ENCODE assay signal across 16 cellular contexts in the genomic region with DNA sequence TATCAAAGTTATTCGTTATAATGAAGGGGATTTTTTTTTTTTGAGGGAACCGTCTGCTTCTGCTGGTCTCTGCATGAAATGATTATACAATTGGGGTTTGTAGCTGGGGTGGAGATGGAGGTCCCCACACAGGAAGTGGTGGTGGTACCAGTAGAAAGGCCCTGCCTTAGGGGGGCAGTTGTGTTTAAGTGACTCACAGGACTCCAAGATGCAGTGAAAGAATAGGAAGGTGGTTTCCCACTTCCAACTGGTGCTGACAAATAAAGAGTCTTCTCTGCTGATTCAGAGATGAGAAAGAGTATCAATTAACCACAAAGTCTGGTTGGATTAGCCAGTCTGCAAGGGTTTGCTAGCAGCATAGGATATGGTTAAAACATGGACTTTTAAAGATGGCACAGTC.
DNase-seq lines count a peak whose midpoint lies in the region; ATAC-seq and TF ChIP-seq lines count a peak whose summit lies in the region.
"Had no signal": no experiment of that assay in that cellular context is flagged by ENCODE, and none has a peak within 500 bp of the region (broad histone marks: within the 10 kb centered on the region; RNA-seq: fewer than 3 reads in every experiment).

No MANE protein-coding gene starts in this region.

- peak overlapping the region in 1 of 2 donors; percentile 42 for H3K27ac Mint-ChIP-seq in stimulated activated naive CD8-positive, alpha-beta T cell treated with anti-CD3 and anti-CD28 coated beads, Interleukin-15, amount 100 ng/mL, for 72 hours
- H3K27ac Mint-ChIP-seq: memory B cell, natural killer cell had no signal

- no peaks in the 10 kb centered on the region for H3K4me1 ChIP-seq in foreskin keratinocyte
- H3K4me1 ChIP-seq: BE2C, gastrocnemius medialis had no signal

- no peak for TF ChIP-seq CTCF in foreskin keratinocyte (conservative IDR thresholded peaks at IDR 0.05)

- no peak overlapping the region for H3K27ac ChIP-seq in foreskin keratinocyte
- H3K27ac ChIP-seq: gastrocnemius medialis, PC-9 had no signal

- no peaks in the 10 kb centered on the region for H3K9me3 Mint-ChIP-seq in activated T-cell treated with anti-CD3 and anti-CD28 coated beads, Interleukin-2, amount 50 U/mL, for 4 hours
- H3K9me3 Mint-ChIP-seq in stimulated activated naive CD8-positive, alpha-beta T cell treated with anti-CD3 and anti-CD28 coated beads, Interleukin-15, amount 100 ng/mL, for 72 hours = peaks cover 0 to 5% of the 10 kb centered on the region in 2 donors

- H3K4me1 Mint-ChIP-seq in activated T-cell treated with anti-CD3 and anti-CD28 coated beads, Interleukin-2, amount 50 U/mL, for 4 hours (ENCODE audit: low read depth) = peaks cover 12% of the 10 kb centered on the region
- peaks cover 12% of the 10 kb centered on the region for H3K4me1 Mint-ChIP-seq in stimulated activated naive CD8-positive, alpha-beta T cell treated with anti-CD3 and anti-CD28 coated beads, Interleukin-15, amount 100 ng/mL, for 72 hours
- H3K4me1 Mint-ChIP-seq: memory B cell, natural killer cell had no signal

- H3K27me3 ChIP-seq in foreskin keratinocyte = no peaks in the 10 kb centered on the region
- H3K27me3 ChIP-seq: BE2C, gastrocnemius medialis had no signal

- ATAC-seq in activated T-cell treated with anti-CD3 and anti-CD28 coated beads, Interleukin-2, amount 50 U/mL, for 4 hours = peak; percentile 80 to 86
- peak; percentile 49 for ATAC-seq in foreskin keratinocyte
- peak; percentile 99 for ATAC-seq in stimulated activated naive CD8-positive, alpha-beta T cell treated with anti-CD3 and anti-CD28 coated beads, Interleukin-15, amount 100 ng/mL, for 72 hours
- no peak for ATAC-seq in GM21447 (IDR thresholded peaks at IDR 0.05; ENCODE audit: unreplicated experiment)
- ATAC-seq: gastrocnemius medialis, natural killer cell had no signal

- H3K27me3 Mint-ChIP-seq in activated T-cell treated with anti-CD3 and anti-CD28 coated beads, Interleukin-2, amount 50 U/mL, for 4 hours (ENCODE audit: low read depth) = no peaks in the 10 kb centered on the region
- H3K27me3 Mint-ChIP-seq in stimulated activated naive CD8-positive, alpha-beta T cell treated with anti-CD3 and anti-CD28 coated beads, Interleukin-15, amount 100 ng/mL, for 72 hours = no peaks in the 10 kb centered on the region
- H3K27me3 Mint-ChIP-seq: memory B cell had no signal

- no peaks in the 10 kb centered on the region for H3K36me3 Mint-ChIP-seq in activated T-cell treated with anti-CD3 and anti-CD28 coated beads, Interleukin-2, amount 50 U/mL, for 4 hours (ENCODE audit: insufficient read depth)
- H3K36me3 Mint-ChIP-seq: memory B cell, natural killer cell had no signal

- peak; percentile 21 for DNase-seq in stimulated activated CD4-positive, alpha-beta T cell treated with anti-CD3 and anti-CD28 coated beads, Interleukin-15, amount 100 ng/mL, for 24 hours
- DNase-seq in stimulated activated CD4-positive, alpha-beta T cell treated with anti-CD3 and anti-CD28 coated beads, Interleukin-12 subunit alpha, Interleukin-12 subunit beta, amount 100 ng/mL, for 4 hours = no peak
- no peak for DNase-seq in activated T-cell treated with anti-CD3 and anti-CD28 coated beads, Interleukin-2, amount 50 U/mL, for 4 hours
- DNase-seq in foreskin keratinocyte = peak; percentile 26 to 53
- peak; percentile 36 to 73 for DNase-seq in stimulated activated naive CD8-positive, alpha-beta T cell treated with anti-CD3 and anti-CD28 coated beads, Interleukin-15, amount 100 ng/mL, for 72 hours
- DNase-seq in KG1 (lab: John Stamatoyannopoulos, UW) = no peak
- no peak for DNase-seq in inferior parietal cortex (ENCODE audit: extremely low spot score)
- DNase-seq: BE2C, gastrocnemius medialis, H7, natural killer cell, NCI-H1436, NCI-H82, PC-9 had no signal

- H3K4me3 Mint-ChIP-seq in activated T-cell treated with anti-CD3 and anti-CD28 coated beads, Interleukin-2, amount 50 U/mL, for 4 hours = no peak overlapping the region
- no peak overlapping the region for H3K4me3 Mint-ChIP-seq in stimulated activated naive CD8-positive, alpha-beta T cell treated with anti-CD3 and anti-CD28 coated beads, Interleukin-15, amount 100 ng/mL, for 72 hours
- H3K4me3 Mint-ChIP-seq: memory B cell, natural killer cell had no signal

Comparison
In these comparisons a context has a peak if more than half of its experiments do, and no peak if none do; other contexts are left out.
1. DNase-seq: peak in stimulated activated CD4-positive, alpha-beta T cell treated with anti-CD3 and anti-CD28 coated beads, Interleukin-15, amount 100 ng/mL, for 24 hours (single experiment), foreskin keratinocyte (2 of 2) and stimulated activated naive CD8-positive, alpha-beta T cell treated with anti-CD3 and anti-CD28 coated beads, Interleukin-15, amount 100 ng/mL, for 72 hours (2 of 2); none in stimulated activated CD4-positive, alpha-beta T cell treated with anti-CD3 and anti-CD28 coated beads, Interleukin-12 subunit alpha, Interleukin-12 subunit beta, amount 100 ng/mL, for 4 hours (single experiment), activated T-cell treated with anti-CD3 and anti-CD28 coated beads, Interleukin-2, amount 50 U/mL, for 4 hours (single experiment), KG1 (single experiment) and inferior parietal cortex (single experiment).